In the genomic region with DNA sequence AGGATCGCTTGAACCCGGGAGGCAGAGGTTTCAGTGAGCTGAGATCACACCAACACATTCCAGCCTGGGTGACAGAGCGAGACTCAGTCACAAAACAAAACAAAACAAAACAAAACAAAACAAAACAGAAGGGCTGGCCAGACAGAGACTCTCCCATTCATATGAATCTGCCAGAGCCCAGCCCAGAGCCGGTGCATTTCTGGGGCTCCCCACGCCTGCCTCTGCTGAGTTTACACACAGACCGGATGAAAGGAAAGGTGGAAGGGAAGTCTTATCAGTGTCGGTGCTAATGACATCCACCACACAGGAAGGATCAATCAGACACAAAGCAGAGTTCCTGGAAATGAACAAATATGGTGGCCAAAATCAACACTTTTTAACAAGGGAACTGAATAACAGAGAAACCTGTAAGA, we compare ENCODE assay signal across 1 cellular context.
A peak's percentile ranks its signal among the peaks of the same experiment; 100 is the strongest.
TF ChIP-seq lines count a peak whose summit lies in the region.

No MANE protein-coding gene starts in this region.

TF ChIP-seq in HepG2, 621 proteins besides CTCF, POLR2A, EP300 and RAD21 (continues in another document):
- TF ChIP-seq HOXA5 (CRISPR knock-in tag; IDR thresholded peaks at IDR 0.05) (0 out of 2 replicates have a peak, but pooled peaks have one; percentile 30), RXRB (CRISPR knock-in tag; IDR thresholded peaks at IDR 0.05; ENCODE audit: borderline replicate concordance) (peak; percentile 64; the same call in 1 of the 2 replicates), BORCS8-MEF2B (CRISPR knock-in tag; IDR thresholded peaks at IDR 0.05) (no peak), NCOA2 (CRISPR knock-in tag; IDR thresholded peaks at IDR 0.05) (peak; percentile 62; the same call in 1 of the 2 replicates), ZNF782 (CRISPR knock-in tag; IDR thresholded peaks at IDR 0.05; ENCODE audit: borderline replicate concordance) (no peak), GABPA (IDR thresholded peaks at IDR 0.05; ENCODE audit: low read depth, low read length) (no peak), GABPA (CRISPR knock-in tag; IDR thresholded peaks at IDR 0.05; ENCODE audit: low read depth) (peak; percentile 68), CEBPB (IDR thresholded peaks at IDR 0.05; ENCODE audit: borderline replicate concordance, low read depth, low read length) (no peak), SIN3B (IDR thresholded peaks at IDR 0.05; ENCODE audit: low read length) (no peak), ISL2 (CRISPR knock-in tag; IDR thresholded peaks at IDR 0.05) (peak; percentile 29; the same call in 1 of the 2 replicates), TBX2 (CRISPR knock-in tag; IDR thresholded peaks at IDR 0.05; ENCODE audit: borderline replicate concordance) (peak; percentile 98), RCOR2 (CRISPR knock-in tag; IDR thresholded peaks at IDR 0.05) (0 out of 2 replicates have a peak, but pooled peaks have one; percentile 29), SP5 (CRISPR knock-in tag; IDR thresholded peaks at IDR 0.05; ENCODE audit: borderline replicate concordance, low read depth) (peak; percentile 34; the same call in 1 of the 2 replicates), ZNF331 (CRISPR knock-in tag; IDR thresholded peaks at IDR 0.05) (no peak), ZNF30 (CRISPR knock-in tag; IDR thresholded peaks at IDR 0.05) (no peak), BCL6 (CRISPR knock-in tag; IDR thresholded peaks at IDR 0.05) (peak; percentile 95), ZNF607 (CRISPR knock-in tag; IDR thresholded peaks at IDR 0.05; ENCODE audit: borderline replicate concordance) (peak; percentile 17; the same call in 1 of the 2 replicates), SOX6 (IDR thresholded peaks at IDR 0.05) (no peak), SOX6 (CRISPR knock-in tag; IDR thresholded peaks at IDR 0.05) (peak; percentile 90), TARDBP (CRISPR knock-in tag; IDR thresholded peaks at IDR 0.05) (peak; percentile 47; the same call in 1 of the 2 replicates), CEBPG (CRISPR knock-in tag; IDR thresholded peaks at IDR 0.05) (0 out of 2 replicates have a peak, but pooled peaks have one; percentile 15), TBX3 (IDR thresholded peaks at IDR 0.05; ENCODE audit: borderline replicate concordance) (0 out of 2 replicates have a peak, but pooled peaks have one; percentile 45), KMT2A (CRISPR knock-in tag; IDR thresholded peaks at IDR 0.05) (no peak), NFE2L2 (IDR thresholded peaks at IDR 0.05; ENCODE audit: low read length) (no peak), FOXA3 (CRISPR knock-in tag; IDR thresholded peaks at IDR 0.05) (peak; percentile 73), ZNF747 (CRISPR knock-in tag; IDR thresholded peaks at IDR 0.05; ENCODE audit: borderline replicate concordance) (peak; percentile 18; the same call in 1 of the 2 replicates), ZNF138 (CRISPR knock-in tag; IDR thresholded peaks at IDR 0.05; ENCODE audit: low read depth) (no peak), ZNF337 (CRISPR knock-in tag; IDR thresholded peaks at IDR 0.05; ENCODE audit: borderline replicate concordance, low read depth) (no peak), KAT8 (CRISPR knock-in tag; IDR thresholded peaks at IDR 0.05) (peak; percentile 48), ZNF713 (CRISPR knock-in tag; IDR thresholded peaks at IDR 0.05) (no peak), PPARG (CRISPR knock-in tag; conservative IDR thresholded peaks at IDR 0.05) (peak; percentile 60; the same call in 1 of the 2 replicates)
- TF ChIP-seq, protein P1, sequence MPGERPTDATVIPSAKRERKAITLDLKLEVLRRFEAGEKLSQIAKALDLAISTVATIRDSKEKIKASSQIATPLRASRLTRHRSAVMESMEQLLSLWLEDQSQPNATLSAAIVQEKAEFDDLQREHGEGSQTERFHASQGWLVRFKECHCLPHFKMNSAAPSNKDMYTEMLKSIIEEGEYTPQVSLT (CRISPR knock-in tag; IDR thresholded peaks at IDR 0.05; ENCODE audit: borderline replicate concordance, low read depth): no peak
- TF ChIP-seq, protein P2, sequence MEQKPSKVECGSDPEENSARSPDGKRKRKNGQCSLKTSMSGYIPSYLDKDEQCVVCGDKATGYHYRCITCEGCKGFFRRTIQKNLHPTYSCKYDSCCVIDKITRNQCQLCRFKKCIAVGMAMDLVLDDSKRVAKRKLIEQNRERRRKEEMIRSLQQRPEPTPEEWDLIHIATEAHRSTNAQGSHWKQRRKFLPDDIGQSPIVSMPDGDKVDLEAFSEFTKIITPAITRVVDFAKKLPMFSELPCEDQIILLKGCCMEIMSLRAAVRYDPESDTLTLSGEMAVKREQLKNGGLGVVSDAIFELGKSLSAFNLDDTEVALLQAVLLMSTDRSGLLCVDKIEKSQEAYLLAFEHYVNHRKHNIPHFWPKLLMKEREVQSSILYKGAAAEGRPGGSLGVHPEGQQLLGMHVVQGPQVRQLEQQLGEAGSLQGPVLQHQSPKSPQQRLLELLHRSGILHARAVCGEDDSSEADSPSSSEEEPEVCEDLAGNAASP (CRISPR knock-in tag; IDR thresholded peaks at IDR 0.05; ENCODE audit: borderline replicate concordance): peak; percentile 34; the same call in 1 of the 2 replicates
- TF ChIP-seq, protein P3, sequence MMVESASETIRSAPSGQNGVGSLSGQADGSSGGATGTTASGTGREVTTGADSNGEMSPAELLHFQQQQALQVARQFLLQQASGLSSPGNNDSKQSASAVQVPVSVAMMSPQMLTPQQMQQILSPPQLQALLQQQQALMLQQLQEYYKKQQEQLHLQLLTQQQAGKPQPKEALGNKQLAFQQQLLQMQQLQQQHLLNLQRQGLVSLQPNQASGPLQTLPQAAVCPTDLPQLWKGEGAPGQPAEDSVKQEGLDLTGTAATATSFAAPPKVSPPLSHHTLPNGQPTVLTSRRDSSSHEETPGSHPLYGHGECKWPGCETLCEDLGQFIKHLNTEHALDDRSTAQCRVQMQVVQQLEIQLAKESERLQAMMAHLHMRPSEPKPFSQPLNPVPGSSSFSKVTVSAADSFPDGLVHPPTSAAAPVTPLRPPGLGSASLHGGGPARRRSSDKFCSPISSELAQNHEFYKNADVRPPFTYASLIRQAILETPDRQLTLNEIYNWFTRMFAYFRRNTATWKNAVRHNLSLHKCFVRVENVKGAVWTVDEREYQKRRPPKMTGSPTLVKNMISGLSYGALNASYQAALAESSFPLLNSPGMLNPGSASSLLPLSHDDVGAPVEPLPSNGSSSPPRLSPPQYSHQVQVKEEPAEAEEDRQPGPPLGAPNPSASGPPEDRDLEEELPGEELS (CRISPR knock-in tag; IDR thresholded peaks at IDR 0.05): peak; percentile 84
- TF ChIP-seq, protein P4, sequence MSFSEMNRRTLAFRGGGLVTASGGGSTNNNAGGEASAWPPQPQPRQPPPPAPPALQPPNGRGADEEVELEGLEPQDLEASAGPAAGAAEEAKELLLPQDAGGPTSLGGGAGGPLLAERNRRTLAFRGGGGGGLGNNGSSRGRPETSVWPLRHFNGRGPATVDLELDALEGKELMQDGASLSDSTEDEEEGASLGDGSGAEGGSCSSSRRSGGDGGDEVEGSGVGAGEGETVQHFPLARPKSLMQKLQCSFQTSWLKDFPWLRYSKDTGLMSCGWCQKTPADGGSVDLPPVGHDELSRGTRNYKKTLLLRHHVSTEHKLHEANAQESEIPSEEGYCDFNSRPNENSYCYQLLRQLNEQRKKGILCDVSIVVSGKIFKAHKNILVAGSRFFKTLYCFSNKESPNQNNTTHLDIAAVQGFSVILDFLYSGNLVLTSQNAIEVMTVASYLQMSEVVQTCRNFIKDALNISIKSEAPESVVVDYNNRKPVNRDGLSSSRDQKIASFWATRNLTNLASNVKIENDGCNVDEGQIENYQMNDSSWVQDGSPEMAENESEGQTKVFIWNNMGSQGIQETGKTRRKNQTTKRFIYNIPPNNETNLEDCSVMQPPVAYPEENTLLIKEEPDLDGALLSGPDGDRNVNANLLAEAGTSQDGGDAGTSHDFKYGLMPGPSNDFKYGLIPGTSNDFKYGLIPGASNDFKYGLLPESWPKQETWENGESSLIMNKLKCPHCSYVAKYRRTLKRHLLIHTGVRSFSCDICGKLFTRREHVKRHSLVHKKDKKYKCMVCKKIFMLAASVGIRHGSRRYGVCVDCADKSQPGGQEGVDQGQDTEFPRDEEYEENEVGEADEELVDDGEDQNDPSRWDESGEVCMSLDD (CRISPR knock-in tag; IDR thresholded peaks at IDR 0.05; ENCODE audit: borderline replicate concordance): peak; percentile 65; the same call in 1 of the 2 replicates
- TF ChIP-seq, protein P5, sequence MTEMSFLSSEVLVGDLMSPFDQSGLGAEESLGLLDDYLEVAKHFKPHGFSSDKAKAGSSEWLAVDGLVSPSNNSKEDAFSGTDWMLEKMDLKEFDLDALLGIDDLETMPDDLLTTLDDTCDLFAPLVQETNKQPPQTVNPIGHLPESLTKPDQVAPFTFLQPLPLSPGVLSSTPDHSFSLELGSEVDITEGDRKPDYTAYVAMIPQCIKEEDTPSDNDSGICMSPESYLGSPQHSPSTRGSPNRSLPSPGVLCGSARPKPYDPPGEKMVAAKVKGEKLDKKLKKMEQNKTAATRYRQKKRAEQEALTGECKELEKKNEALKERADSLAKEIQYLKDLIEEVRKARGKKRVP (CRISPR knock-in tag; IDR thresholded peaks at IDR 0.05): peak in 1 of 2 experiments; percentile 46; a peak in 1 of 4 replicates
- TF ChIP-seq, protein P6, sequence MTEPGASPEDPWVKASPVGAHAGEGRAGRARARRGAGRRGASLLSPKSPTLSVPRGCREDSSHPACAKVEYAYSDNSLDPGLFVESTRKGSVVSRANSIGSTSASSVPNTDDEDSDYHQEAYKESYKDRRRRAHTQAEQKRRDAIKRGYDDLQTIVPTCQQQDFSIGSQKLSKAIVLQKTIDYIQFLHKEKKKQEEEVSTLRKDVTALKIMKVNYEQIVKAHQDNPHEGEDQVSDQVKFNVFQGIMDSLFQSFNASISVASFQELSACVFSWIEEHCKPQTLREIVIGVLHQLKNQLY (CRISPR knock-in tag; IDR thresholded peaks at IDR 0.05): peak; percentile 28; the same call in 1 of the 2 replicates
- TF ChIP-seq, protein P7, sequence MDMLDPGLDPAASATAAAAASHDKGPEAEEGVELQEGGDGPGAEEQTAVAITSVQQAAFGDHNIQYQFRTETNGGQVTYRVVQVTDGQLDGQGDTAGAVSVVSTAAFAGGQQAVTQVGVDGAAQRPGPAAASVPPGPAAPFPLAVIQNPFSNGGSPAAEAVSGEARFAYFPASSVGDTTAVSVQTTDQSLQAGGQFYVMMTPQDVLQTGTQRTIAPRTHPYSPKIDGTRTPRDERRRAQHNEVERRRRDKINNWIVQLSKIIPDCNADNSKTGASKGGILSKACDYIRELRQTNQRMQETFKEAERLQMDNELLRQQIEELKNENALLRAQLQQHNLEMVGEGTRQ (IDR thresholded peaks at IDR 0.05; ENCODE audit: low read depth, low read length): no peak
- TF ChIP-seq, protein P7 (CRISPR knock-in tag; IDR thresholded peaks at IDR 0.05; ENCODE audit: borderline replicate concordance): no peak
- TF ChIP-seq, protein P8, sequence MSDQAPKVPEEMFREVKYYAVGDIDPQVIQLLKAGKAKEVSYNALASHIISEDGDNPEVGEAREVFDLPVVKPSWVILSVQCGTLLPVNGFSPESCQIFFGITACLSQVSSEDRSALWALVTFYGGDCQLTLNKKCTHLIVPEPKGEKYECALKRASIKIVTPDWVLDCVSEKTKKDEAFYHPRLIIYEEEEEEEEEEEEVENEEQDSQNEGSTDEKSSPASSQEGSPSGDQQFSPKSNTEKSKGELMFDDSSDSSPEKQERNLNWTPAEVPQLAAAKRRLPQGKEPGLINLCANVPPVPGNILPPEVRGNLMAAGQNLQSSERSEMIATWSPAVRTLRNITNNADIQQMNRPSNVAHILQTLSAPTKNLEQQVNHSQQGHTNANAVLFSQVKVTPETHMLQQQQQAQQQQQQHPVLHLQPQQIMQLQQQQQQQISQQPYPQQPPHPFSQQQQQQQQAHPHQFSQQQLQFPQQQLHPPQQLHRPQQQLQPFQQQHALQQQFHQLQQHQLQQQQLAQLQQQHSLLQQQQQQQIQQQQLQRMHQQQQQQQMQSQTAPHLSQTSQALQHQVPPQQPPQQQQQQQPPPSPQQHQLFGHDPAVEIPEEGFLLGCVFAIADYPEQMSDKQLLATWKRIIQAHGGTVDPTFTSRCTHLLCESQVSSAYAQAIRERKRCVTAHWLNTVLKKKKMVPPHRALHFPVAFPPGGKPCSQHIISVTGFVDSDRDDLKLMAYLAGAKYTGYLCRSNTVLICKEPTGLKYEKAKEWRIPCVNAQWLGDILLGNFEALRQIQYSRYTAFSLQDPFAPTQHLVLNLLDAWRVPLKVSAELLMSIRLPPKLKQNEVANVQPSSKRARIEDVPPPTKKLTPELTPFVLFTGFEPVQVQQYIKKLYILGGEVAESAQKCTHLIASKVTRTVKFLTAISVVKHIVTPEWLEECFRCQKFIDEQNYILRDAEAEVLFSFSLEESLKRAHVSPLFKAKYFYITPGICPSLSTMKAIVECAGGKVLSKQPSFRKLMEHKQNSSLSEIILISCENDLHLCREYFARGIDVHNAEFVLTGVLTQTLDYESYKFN (CRISPR knock-in tag; conservative IDR thresholded peaks at IDR 0.05): peak; percentile 82
- TF ChIP-seq, protein P9, sequence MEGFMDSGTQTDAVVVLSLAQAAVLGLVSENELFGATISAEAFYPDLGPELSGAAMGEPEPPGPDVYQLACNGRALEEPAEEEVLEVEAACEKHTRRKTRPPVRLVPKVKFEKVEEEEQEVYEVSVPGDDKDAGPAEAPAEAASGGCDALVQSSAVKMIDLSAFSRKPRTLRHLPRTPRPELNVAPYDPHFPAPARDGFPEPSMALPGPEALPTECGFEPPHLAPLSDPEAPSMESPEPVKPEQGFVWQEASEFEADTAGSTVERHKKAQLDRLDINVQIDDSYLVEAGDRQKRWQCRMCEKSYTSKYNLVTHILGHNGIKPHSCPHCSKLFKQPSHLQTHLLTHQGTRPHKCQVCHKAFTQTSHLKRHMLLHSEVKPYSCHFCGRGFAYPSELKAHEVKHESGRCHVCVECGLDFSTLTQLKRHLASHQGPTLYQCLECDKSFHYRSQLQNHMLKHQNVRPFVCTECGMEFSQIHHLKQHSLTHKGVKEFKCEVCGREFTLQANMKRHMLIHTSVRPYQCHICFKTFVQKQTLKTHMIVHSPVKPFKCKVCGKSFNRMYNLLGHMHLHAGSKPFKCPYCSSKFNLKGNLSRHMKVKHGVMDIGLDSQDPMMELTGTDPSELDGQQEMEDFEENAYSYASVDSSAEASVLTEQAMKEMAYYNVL (CRISPR knock-in tag; IDR thresholded peaks at IDR 0.05; ENCODE audit: borderline replicate concordance): peak; percentile 90
- TF ChIP-seq, protein P10, sequence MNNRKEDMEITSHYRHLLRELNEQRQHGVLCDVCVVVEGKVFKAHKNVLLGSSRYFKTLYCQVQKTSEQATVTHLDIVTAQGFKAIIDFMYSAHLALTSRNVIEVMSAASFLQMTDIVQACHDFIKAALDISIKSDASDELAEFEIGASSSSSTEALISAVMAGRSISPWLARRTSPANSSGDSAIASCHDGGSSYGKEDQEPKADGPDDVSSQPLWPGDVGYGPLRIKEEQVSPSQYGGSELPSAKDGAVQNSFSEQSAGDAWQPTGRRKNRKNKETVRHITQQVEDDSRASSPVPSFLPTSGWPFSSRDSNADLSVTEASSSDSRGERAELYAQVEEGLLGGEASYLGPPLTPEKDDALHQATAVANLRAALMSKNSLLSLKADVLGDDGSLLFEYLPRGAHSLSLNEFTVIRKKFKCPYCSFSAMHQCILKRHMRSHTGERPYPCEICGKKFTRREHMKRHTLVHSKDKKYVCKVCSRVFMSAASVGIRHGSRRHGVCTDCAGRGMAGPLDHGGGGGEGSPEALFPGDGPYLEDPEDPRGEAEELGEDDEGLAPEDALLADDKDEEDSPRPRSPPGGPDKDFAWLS (CRISPR knock-in tag; IDR thresholded peaks at IDR 0.05; ENCODE audit: borderline replicate concordance): no peak
